1 cellular context compared by ENCODE assay signal in genomic region chr9:36487482-36488321, GRCh38.
A peak's percentile ranks its signal among the peaks of the same experiment; 100 is the strongest.
TF ChIP-seq lines count a peak whose summit lies in the region.

No MANE protein-coding gene starts in this region.

TF ChIP-seq in HepG2, 621 proteins besides CTCF, POLR2A, EP300 and RAD21 (continued from another document and continues in another):
- TF ChIP-seq, protein P1, sequence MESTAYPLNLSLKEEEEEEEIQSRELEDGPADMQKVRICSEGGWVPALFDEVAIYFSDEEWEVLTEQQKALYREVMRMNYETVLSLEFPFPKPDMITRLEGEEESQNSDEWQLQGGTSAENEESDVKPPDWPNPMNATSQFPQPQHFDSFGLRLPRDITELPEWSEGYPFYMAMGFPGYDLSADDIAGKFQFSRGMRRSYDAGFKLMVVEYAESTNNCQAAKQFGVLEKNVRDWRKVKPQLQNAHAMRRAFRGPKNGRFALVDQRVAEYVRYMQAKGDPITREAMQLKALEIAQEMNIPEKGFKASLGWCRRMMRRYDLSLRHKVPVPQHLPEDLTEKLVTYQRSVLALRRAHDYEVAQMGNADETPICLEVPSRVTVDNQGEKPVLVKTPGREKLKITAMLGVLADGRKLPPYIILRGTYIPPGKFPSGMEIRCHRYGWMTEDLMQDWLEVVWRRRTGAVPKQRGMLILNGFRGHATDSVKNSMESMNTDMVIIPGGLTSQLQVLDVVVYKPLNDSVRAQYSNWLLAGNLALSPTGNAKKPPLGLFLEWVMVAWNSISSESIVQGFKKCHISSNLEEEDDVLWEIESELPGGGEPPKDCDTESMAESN (CRISPR knock-in tag; conservative IDR thresholded peaks at IDR 0.05): 0 out of 2 replicates have a peak, but pooled peaks have one; percentile 29
- TF ChIP-seq, protein P2, sequence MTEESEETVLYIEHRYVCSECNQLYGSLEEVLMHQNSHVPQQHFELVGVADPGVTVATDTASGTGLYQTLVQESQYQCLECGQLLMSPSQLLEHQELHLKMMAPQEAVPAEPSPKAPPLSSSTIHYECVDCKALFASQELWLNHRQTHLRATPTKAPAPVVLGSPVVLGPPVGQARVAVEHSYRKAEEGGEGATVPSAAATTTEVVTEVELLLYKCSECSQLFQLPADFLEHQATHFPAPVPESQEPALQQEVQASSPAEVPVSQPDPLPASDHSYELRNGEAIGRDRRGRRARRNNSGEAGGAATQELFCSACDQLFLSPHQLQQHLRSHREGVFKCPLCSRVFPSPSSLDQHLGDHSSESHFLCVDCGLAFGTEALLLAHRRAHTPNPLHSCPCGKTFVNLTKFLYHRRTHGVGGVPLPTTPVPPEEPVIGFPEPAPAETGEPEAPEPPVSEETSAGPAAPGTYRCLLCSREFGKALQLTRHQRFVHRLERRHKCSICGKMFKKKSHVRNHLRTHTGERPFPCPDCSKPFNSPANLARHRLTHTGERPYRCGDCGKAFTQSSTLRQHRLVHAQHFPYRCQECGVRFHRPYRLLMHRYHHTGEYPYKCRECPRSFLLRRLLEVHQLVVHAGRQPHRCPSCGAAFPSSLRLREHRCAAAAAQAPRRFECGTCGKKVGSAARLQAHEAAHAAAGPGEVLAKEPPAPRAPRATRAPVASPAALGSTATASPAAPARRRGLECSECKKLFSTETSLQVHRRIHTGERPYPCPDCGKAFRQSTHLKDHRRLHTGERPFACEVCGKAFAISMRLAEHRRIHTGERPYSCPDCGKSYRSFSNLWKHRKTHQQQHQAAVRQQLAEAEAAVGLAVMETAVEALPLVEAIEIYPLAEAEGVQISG (CRISPR knock-in tag; IDR thresholded peaks at IDR 0.05): peak; percentile 49
- 0 out of 2 replicates have a peak, but pooled peaks have one; percentile 63 for TF ChIP-seq ZNF335 (CRISPR knock-in tag; IDR thresholded peaks at IDR 0.05)
- no peak for TF ChIP-seq ZNF136 (CRISPR knock-in tag; IDR thresholded peaks at IDR 0.05; ENCODE audit: low read depth)
- TF ChIP-seq, protein P3, sequence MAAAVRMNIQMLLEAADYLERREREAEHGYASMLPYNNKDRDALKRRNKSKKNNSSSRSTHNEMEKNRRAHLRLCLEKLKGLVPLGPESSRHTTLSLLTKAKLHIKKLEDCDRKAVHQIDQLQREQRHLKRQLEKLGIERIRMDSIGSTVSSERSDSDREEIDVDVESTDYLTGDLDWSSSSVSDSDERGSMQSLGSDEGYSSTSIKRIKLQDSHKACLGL (CRISPR knock-in tag; IDR thresholded peaks at IDR 0.05): no peak
- peak; percentile 58 for TF ChIP-seq SAP130 (CRISPR knock-in tag; IDR thresholded peaks at IDR 0.05; ENCODE audit: low read depth)
- no peak for TF ChIP-seq ZNF75D (CRISPR knock-in tag; IDR thresholded peaks at IDR 0.05; ENCODE audit: borderline replicate concordance)
- TF ChIP-seq, protein P4, sequence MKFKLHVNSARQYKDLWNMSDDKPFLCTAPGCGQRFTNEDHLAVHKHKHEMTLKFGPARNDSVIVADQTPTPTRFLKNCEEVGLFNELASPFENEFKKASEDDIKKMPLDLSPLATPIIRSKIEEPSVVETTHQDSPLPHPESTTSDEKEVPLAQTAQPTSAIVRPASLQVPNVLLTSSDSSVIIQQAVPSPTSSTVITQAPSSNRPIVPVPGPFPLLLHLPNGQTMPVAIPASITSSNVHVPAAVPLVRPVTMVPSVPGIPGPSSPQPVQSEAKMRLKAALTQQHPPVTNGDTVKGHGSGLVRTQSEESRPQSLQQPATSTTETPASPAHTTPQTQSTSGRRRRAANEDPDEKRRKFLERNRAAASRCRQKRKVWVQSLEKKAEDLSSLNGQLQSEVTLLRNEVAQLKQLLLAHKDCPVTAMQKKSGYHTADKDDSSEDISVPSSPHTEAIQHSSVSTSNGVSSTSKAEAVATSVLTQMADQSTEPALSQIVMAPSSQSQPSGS (CRISPR knock-in tag; IDR thresholded peaks at IDR 0.05): no peak
- TF ChIP-seq ZNF761 (CRISPR knock-in tag; conservative IDR thresholded peaks at IDR 0.05): peak; percentile 60; the same call in 1 of the 2 replicates
- no peak for TF ChIP-seq CEBPG (CRISPR knock-in tag; IDR thresholded peaks at IDR 0.05)
- TF ChIP-seq ZNF326 (CRISPR knock-in tag; IDR thresholded peaks at IDR 0.05; ENCODE audit: borderline replicate concordance): no peak
- no peak for TF ChIP-seq POLR2AphosphoS2 (IDR thresholded peaks at IDR 0.05; ENCODE audit: low read depth, low read length)
- no peak for TF ChIP-seq FOXP1 (IDR thresholded peaks at IDR 0.05)
- TF ChIP-seq FOXP1 (CRISPR knock-in tag; IDR thresholded peaks at IDR 0.05): no peak
- peak; percentile 87 for TF ChIP-seq ZFY (CRISPR knock-in tag; IDR thresholded peaks at IDR 0.05)
- peak; percentile 77 for TF ChIP-seq PHF8 (CRISPR knock-in tag; IDR thresholded peaks at IDR 0.05)
- TF ChIP-seq ZBTB2 (CRISPR knock-in tag; IDR thresholded peaks at IDR 0.05; ENCODE audit: low read depth): peak; percentile 88
- TF ChIP-seq, protein P5, sequence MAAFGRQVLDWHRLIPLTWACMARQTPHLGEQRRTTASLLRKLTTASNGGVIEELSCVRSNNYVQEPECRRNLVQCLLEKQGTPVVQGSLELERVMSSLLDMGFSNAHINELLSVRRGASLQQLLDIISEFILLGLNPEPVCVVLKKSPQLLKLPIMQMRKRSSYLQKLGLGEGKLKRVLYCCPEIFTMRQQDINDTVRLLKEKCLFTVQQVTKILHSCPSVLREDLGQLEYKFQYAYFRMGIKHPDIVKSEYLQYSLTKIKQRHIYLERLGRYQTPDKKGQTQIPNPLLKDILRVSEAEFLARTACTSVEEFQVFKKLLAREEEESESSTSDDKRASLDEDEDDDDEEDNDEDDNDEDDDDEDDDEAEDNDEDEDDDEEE (CRISPR knock-in tag; IDR thresholded peaks at IDR 0.05): 0 out of 2 replicates have a peak, but pooled peaks have one; percentile 63
- TF ChIP-seq, protein P6, sequence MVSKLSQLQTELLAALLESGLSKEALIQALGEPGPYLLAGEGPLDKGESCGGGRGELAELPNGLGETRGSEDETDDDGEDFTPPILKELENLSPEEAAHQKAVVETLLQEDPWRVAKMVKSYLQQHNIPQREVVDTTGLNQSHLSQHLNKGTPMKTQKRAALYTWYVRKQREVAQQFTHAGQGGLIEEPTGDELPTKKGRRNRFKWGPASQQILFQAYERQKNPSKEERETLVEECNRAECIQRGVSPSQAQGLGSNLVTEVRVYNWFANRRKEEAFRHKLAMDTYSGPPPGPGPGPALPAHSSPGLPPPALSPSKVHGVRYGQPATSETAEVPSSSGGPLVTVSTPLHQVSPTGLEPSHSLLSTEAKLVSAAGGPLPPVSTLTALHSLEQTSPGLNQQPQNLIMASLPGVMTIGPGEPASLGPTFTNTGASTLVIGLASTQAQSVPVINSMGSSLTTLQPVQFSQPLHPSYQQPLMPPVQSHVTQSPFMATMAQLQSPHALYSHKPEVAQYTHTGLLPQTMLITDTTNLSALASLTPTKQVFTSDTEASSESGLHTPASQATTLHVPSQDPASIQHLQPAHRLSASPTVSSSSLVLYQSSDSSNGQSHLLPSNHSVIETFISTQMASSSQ (IDR thresholded peaks at IDR 0.05; ENCODE audit: low read depth): no peak
- TF ChIP-seq, protein P6 (CRISPR knock-in tag; IDR thresholded peaks at IDR 0.05; ENCODE audit: borderline replicate concordance): 0 out of 2 replicates have a peak, but pooled peaks have one; percentile 51
- TF ChIP-seq ZNF619 (CRISPR knock-in tag; IDR thresholded peaks at IDR 0.05): no peak
- TF ChIP-seq E2F5 (CRISPR knock-in tag; conservative IDR thresholded peaks at IDR 0.05): 0 out of 2 replicates have a peak, but pooled peaks have one; percentile 20
- peak; percentile 45; the same call in 1 of the 2 replicates for TF ChIP-seq ZFP91 (CRISPR knock-in tag; IDR thresholded peaks at IDR 0.05; ENCODE audit: borderline replicate concordance)
- no peak for TF ChIP-seq CENPBD1 (CRISPR knock-in tag; IDR thresholded peaks at IDR 0.05; ENCODE audit: borderline replicate concordance, low read depth)
- TF ChIP-seq DBP (CRISPR knock-in tag; IDR thresholded peaks at IDR 0.05; ENCODE audit: not compliant biosample characterization): no peak
- TF ChIP-seq FOXA1 (IDR thresholded peaks at IDR 0.05): no peak
- TF ChIP-seq FOXA1 (CRISPR knock-in tag; IDR thresholded peaks at IDR 0.05): no peak
- TF ChIP-seq, protein P7, sequence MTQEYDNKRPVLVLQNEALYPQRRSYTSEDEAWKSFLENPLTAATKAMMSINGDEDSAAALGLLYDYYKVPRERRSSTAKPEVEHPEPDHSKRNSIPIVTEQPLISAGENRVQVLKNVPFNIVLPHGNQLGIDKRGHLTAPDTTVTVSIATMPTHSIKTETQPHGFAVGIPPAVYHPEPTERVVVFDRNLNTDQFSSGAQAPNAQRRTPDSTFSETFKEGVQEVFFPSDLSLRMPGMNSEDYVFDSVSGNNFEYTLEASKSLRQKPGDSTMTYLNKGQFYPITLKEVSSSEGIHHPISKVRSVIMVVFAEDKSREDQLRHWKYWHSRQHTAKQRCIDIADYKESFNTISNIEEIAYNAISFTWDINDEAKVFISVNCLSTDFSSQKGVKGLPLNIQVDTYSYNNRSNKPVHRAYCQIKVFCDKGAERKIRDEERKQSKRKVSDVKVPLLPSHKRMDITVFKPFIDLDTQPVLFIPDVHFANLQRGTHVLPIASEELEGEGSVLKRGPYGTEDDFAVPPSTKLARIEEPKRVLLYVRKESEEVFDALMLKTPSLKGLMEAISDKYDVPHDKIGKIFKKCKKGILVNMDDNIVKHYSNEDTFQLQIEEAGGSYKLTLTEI (CRISPR knock-in tag; conservative IDR thresholded peaks at IDR 0.05): no peak
- TF ChIP-seq ZNF670 (CRISPR knock-in tag; IDR thresholded peaks at IDR 0.05; ENCODE audit: borderline replicate concordance): 0 out of 2 replicates have a peak, but pooled peaks have one; percentile 51
